Comparison of ENCODE assay signal across 12 cellular contexts in the genomic region with DNA sequence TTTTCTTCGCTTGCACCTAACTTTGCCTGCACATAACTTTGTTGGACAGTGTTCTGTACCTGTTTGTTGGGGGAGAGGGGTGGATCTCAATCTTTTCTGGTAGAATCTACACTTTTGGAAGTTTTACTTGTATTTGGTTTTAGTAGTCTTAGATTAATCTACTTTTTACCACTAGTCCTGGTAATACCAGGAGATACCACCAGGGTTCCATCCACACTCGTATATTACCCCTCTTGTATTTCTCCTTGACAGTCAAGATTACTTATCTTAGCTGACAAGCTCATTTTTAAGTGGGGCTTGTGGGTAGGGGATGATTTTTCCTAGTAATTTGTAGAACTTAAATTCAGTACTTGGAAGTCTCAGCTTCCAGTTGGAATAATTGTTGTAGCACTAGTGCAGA. TPM values are rescaled to one million over a fixed set of nuclear protein-coding genes. Genes with fewer than 3 reads are reported as not detected.
DNase-seq lines count a peak whose midpoint lies in the region; ATAC-seq and TF ChIP-seq lines count a peak whose summit lies in the region.
"Had no signal": no experiment of that assay in that cellular context is flagged by ENCODE, and none has a peak within 500 bp of the region (broad histone marks: within the 10 kb centered on the region; RNA-seq: fewer than 3 reads in every experiment).

No MANE protein-coding gene starts in this region.

- TF ChIP-seq CTCF in left ventricle myocardium inferior (IDR thresholded peaks at IDR 0.05; ENCODE audit: borderline replicate concordance): peak; percentile 52
- TF ChIP-seq CTCF in gastrocnemius medialis (IDR thresholded peaks at IDR 0.05 in 4 of 5, conservative IDR thresholded peaks at IDR 0.05 in 1 of 5): peak in 1 of 5 experiments; percentile 33

- in situ Hi-C loops in SK-MEL-5 (cut with HindIII; ENCODE audit: low pct_unique_long_range_greater_than_20kb, low sequenced_read_pairs) (no loop called here), gastrocnemius medialis (cut with MboI; ENCODE audit: low sequenced_read_pairs in 4 of 4) (no loop called here)

- ATAC-seq in Right ventricle myocardium superior (ENCODE audit: poor library complexity): no peak
- ATAC-seq in gastrocnemius medialis: no peak
- ATAC-seq: activated naive CD4-positive, alpha-beta T cell treated with anti-CD3 and anti-CD28 coated beads, Interleukin-2, amount 50 U/mL, for 72 hours had no signal

- H3K27me3 ChIP-seq in left ventricle myocardium inferior (ENCODE audit: low read depth): no peaks in the 10 kb centered on the region
- no peaks in the 10 kb centered on the region for H3K27me3 ChIP-seq in gastrocnemius medialis

- intact Hi-C loops in left ventricle myocardium inferior (cut with micrococcal nuclease): no loop called here
- intact Hi-C loops in Right ventricle myocardium superior (cut with DNase I): no loop called here
- intact Hi-C loops in gastrocnemius medialis (cut with DNase I; ENCODE audit: low total_unique reads): no loop called here

- no peaks in the 10 kb centered on the region for H3K9me3 ChIP-seq in left ventricle myocardium inferior (replicated peaks)
- H3K9me3 ChIP-seq in gastrocnemius medialis: no peaks in the 10 kb centered on the region

- H3K4me1 ChIP-seq in left ventricle myocardium inferior (no peaks in the 10 kb centered on the region), gastrocnemius medialis (no peaks in the 10 kb centered on the region)

- H3K27ac ChIP-seq in left ventricle myocardium inferior (replicated peaks): no peak overlapping the region
- H3K27ac ChIP-seq in gastrocnemius medialis: no peak overlapping the region

- H3K36me3 ChIP-seq in left ventricle myocardium inferior (peaks cover 82% of the 10 kb centered on the region), gastrocnemius medialis (peaks cover 0 to 12% of the 10 kb centered on the region in 2 donors)

- no peak for TF ChIP-seq POLR2A in gastrocnemius medialis (IDR thresholded peaks at IDR 0.05)

- no peak for DNase-seq in left ventricle myocardium inferior
- no peak for DNase-seq in Right ventricle myocardium superior
- DNase-seq in SK-MEL-5 (ENCODE audit: low read depth, low spot score): peak; percentile 47
- DNase-seq in germinal center (ENCODE audit: low spot score): peak; percentile 4
- no peak for DNase-seq in activated CD8-positive, alpha-beta memory T cell treated with anti-CD3 and anti-CD28 coated beads, Interleukin-2, amount 50 U/mL, for 48 hours
- no peak for DNase-seq in gastrocnemius medialis
- DNase-seq in T-helper 1 cell: no peak
- no peak for DNase-seq in effector CD8-positive, alpha-beta T cell (lab: John Stamatoyannopoulos, UW)
- DNase-seq: activated CD4-positive, alpha-beta T cell treated with anti-CD3 and anti-CD28 coated beads for 1 hour; Calu3 had no signal

- H3K4me3 ChIP-seq in left ventricle myocardium inferior (no peak overlapping the region), gastrocnemius medialis (no peak overlapping the region)

RNA-seq across cellular contexts. Expression of a gene that starts 37.3 kb away (rescaled TPM):
- total RNA-seq in left ventricle myocardium inferior (1.1 TPM), Right ventricle myocardium superior (1.0 TPM), gastrocnemius medialis (1 to 10 TPM in 1 of 4 donors, under 1 TPM in 3; 0.17 to 1.6 (median 0.45) TPM)
- total RNA-seq in SK-MEL-5 (2014; rRNA removed; shearing (Covaris generic)): 0.03 and 0.11 TPM in 2 replicates
- polyA plus RNA-seq in SK-MEL-5 (2015; cell fraction: cytosol; rRNA removed): 0.14 and 1.1 TPM in 2 replicates
- 0.19 and 0.59 TPM in 2 replicates for polyA plus RNA-seq in SK-MEL-5 (2015; cell fraction: nucleus; rRNA removed)
- total RNA-seq: Calu3 had no signal
- polyA plus RNA-seq: IgD-negative memory B cell had no signal

RNA-seq across cellular contexts. Expression of a gene that starts 39.8 kb away (rescaled TPM):
- total RNA-seq in left ventricle myocardium inferior (25.0 TPM), Right ventricle myocardium superior (21.1 TPM), gastrocnemius medialis (10 to 100 TPM in 1 of 4 donors, 1 to 10 TPM in 3; 5.4 to 15.2 (median 8.4) TPM)
- 11.5 and 12.6 TPM in 2 replicates for total RNA-seq in SK-MEL-5 (2014; rRNA removed; shearing (Covaris generic))
- polyA plus RNA-seq in SK-MEL-5 (2015; cell fraction: cytosol; rRNA removed): 7.9 and 9.7 TPM in 2 replicates
- 17.2 and 20.4 TPM in 2 replicates for polyA plus RNA-seq in SK-MEL-5 (2015; cell fraction: nucleus; rRNA removed)

Comparison
In these comparisons a context has a peak if more than half of its experiments do, and no peak if none do; other contexts are left out.
1. DNase-seq: peak in SK-MEL-5 (single experiment) and germinal center (single experiment); none in left ventricle myocardium inferior (single experiment), Right ventricle myocardium superior (single experiment), activated CD8-positive, alpha-beta memory T cell treated with anti-CD3 and anti-CD28 coated beads, Interleukin-2, amount 50 U/mL, for 48 hours (single experiment), gastrocnemius medialis (0 of 2), T-helper 1 cell (0 of 5) and effector CD8-positive, alpha-beta T cell (single experiment).